ENCODE assay signal across 9 cellular contexts in genomic region chr2:24855703-24856102, GRCh38.
A peak's percentile ranks its signal among the peaks of the same experiment; 100 is the strongest.
DNase-seq lines count a peak whose midpoint lies in the region; ATAC-seq and TF ChIP-seq lines count a peak whose summit lies in the region.
"Had no signal": no experiment of that assay in that cellular context is flagged by ENCODE, and none has a peak within 500 bp of the region (broad histone marks: within the 10 kb centered on the region; RNA-seq: fewer than 3 reads in every experiment).

No MANE protein-coding gene starts in this region.

- ATAC-seq in sciatic nerve: peak; percentile 73
- ATAC-seq in HG03378 (IDR thresholded peaks at IDR 0.05; ENCODE audit: unreplicated experiment): no peak
- no peak for ATAC-seq in GM21737 (IDR thresholded peaks at IDR 0.05; ENCODE audit: unreplicated experiment)

- no peaks in the 10 kb centered on the region for H3K36me3 ChIP-seq in left ventricle myocardium inferior

- peak overlapping the region; percentile 85 for H3K27ac ChIP-seq in left ventricle myocardium inferior (replicated peaks)

- in situ Hi-C loops in ACHN (cut with HindIII; ENCODE audit: low pct_ligation_motif_present, low pct_unique_long_range_greater_than_20kb, low sequenced_read_pairs): no loop called here

- no peak for TF ChIP-seq CTCF in left ventricle myocardium inferior (IDR thresholded peaks at IDR 0.05; ENCODE audit: borderline replicate concordance)

- peaks cover 50% of the 10 kb centered on the region for H3K4me1 ChIP-seq in left ventricle myocardium inferior

- no peaks in the 10 kb centered on the region for H3K27me3 ChIP-seq in left ventricle myocardium inferior (ENCODE audit: low read depth)

- DNase-seq in DMS 273 (lab: John Stamatoyannopoulos, UW; ENCODE audit: unreplicated experiment) (peak; percentile 86), amniotic epithelial cell (ENCODE audit: low read depth) (peak; percentile 65), left ventricle myocardium inferior (peak; percentile 61), sciatic nerve (ENCODE audit: low spot score) (peak; percentile 73), ACHN (no peak)
- no peak for DNase-seq in effector CD8-positive, alpha-beta T cell (lab: John Stamatoyannopoulos, UW)
- DNase-seq: COR-L47 had no signal

- intact Hi-C loops in left ventricle myocardium inferior (cut with micrococcal nuclease) (no loop called here), sciatic nerve (cut with DNase I) (no loop called here)

- no peaks in the 10 kb centered on the region for H3K9me3 ChIP-seq in left ventricle myocardium inferior (replicated peaks)

- H3K4me3 ChIP-seq in left ventricle myocardium inferior: no peak overlapping the region

Comparison
In these comparisons a context has a peak if more than half of its experiments do, and no peak if none do; other contexts are left out.
1. DNase-seq: peak in DMS 273 (single experiment), amniotic epithelial cell (single experiment), left ventricle myocardium inferior (single experiment) and sciatic nerve (single experiment); none in ACHN (single experiment) and effector CD8-positive, alpha-beta T cell (single experiment).